Comparison of ENCODE assay signal across 8 cellular contexts in the genomic region with DNA sequence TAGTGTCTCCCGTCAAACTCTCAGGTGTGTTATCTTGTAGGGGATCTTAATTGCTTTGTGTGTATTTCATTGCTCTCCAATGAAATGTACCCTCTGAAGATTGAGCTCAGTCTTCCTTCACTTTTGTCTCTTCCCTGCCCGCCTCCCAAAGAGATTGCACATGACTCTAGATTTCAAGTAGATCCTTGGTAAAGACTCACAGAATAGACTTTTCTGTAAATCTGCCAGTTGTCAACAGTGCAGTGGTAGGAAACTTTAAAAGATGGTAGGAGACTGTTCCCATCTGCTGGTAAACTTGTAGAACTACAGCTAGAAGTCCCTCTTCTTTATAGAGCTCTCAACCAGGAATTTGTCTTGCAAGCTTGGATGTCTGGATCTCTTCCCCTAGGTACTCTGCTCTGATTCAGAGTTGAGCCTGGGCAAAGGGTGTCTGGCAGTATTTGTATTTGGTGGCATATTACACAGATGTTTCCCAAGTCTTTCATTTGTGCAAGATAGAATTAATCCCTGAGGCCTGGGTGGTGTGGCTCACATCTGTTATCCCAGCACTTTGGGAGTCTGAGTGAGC. TPM values are rescaled to one million over a fixed set of nuclear protein-coding genes. Genes with fewer than 3 reads are reported as not detected.
DNase-seq lines count a peak whose midpoint lies in the region; ATAC-seq, FAIRE-seq and TF ChIP-seq lines count a peak whose summit lies in the region.

No MANE protein-coding gene starts in this region.

- peaks cover 6 to 17% of the 10 kb centered on the region in 2 donors for H3K4me1 Mint-ChIP-seq in stimulated activated naive B cell treated with anti-CD40 and anti-IgM and Interleukin-4, amounts not matched to agents 10 μg/mL and 1 μg/mL and 100 μg/mL, for 72 hours

- TF ChIP-seq RAD21 in GM12878 (IDR thresholded peaks at IDR 0.05; ENCODE audit: insufficient read depth, low read depth, low read length): peak; percentile 94

- WGBS in GM12878 (ENCODE audit: insufficient coverage, insufficient replicate concordance, low lambda C conversion rate, missing lambda C conversion rate): 50% methylated on average over 2 of the region's 2 CpGs

- CTCF ChIA-PET in HEK293 (lab: Yijun Ruan, JAX): interaction anchor here (0.6 to 2.1 kb wide), 18 partner anchors 10 to 389 kb away, joined by 3 to 8 read pairs (median 3); a partner anchor contains a TSS
- CTCF ChIA-PET in GM12878 (lab: Yijun Ruan, JAX): interaction anchor here (0.6 to 4.0 kb wide), 31 partner anchors 8 to 692 kb away, joined by 3 to 24 read pairs (median 4); a partner anchor contains a TSS

- no peaks in the 10 kb centered on the region for H3K36me3 ChIP-seq in HEK293 (ENCODE audit: control insufficient read depth in 2 of 2, insufficient read depth in 1 of 2, low read length in 2 of 2)
- no peaks in the 10 kb centered on the region for H3K36me3 ChIP-seq in GM12878 (ENCODE audit: control insufficient read depth in 2 of 2, insufficient read depth in 2 of 2, low read length in 1 of 2)

- in situ Hi-C loops in GM12878 (cut with MboI): loop anchor here (25.0 kb wide), 1 partner anchor 700 kb away; a partner anchor contains a TSS

- intact Hi-C loops in GM12878 (cut with micrococcal nuclease; ENCODE audit: unreplicated experiment): loop anchor here (5.0 kb wide), 1 partner anchor 120 kb away; no protein-coding TSS in a partner anchor

- H3K4me2 ChIP-seq in GM12878 (ENCODE audit: control insufficient read depth, insufficient read depth): no peak overlapping the region

- H3K4me3 ChIP-seq in HEK293 (ENCODE audit: low read depth, low read length): no peak overlapping the region
- no peak overlapping the region for H3K4me3 ChIP-seq in GM12878

- FAIRE-seq in GM12878 (lab: Jason Lieb, UNC): no peak

- no peaks in the 10 kb centered on the region for H3K27me3 Mint-ChIP-seq in stimulated activated naive B cell treated with anti-CD40 and anti-IgM and Interleukin-4, amounts not matched to agents 10 μg/mL and 1 μg/mL and 100 μg/mL, for 72 hours

- H3K4me1 ChIP-seq in HEK293 (ENCODE audit: control insufficient read depth, insufficient read depth, low read length): no peaks in the 10 kb centered on the region
- no peaks in the 10 kb centered on the region for H3K4me1 ChIP-seq in GM12878 (ENCODE audit: control insufficient read depth, insufficient read depth, low read length)

- RAD21 ChIA-PET in GM12878 (lab: Charles Lee; ENCODE audit: unreplicated experiment): interaction anchor here (0.6 to 2.0 kb wide), 22 partner anchors 9 to 314 kb away, joined by 3 to 17 read pairs (median 4); a partner anchor contains a TSS

- no peak overlapping the region for H3K4me3 Mint-ChIP-seq in stimulated activated naive B cell treated with anti-CD40 and anti-IgM and Interleukin-4, amounts not matched to agents 10 μg/mL and 1 μg/mL and 100 μg/mL, for 72 hours

- H3K9me3 Mint-ChIP-seq in stimulated activated naive B cell treated with anti-CD40 and anti-IgM and Interleukin-4, amounts not matched to agents 10 μg/mL and 1 μg/mL and 100 μg/mL, for 72 hours: no peaks in the 10 kb centered on the region

- H2AFZ ChIP-seq in GM12878 (ENCODE audit: control insufficient read depth, low read depth, low read length): no peak overlapping the region

- no peaks in the 10 kb centered on the region for H3K27me3 ChIP-seq in GM12878 (replicated peaks in 1 of 2; ENCODE audit: control insufficient read depth in 2 of 2, insufficient read depth in 2 of 2, low read length in 1 of 2)

- no peaks in the 10 kb centered on the region for H4K20me1 ChIP-seq in GM12878 (ENCODE audit: control insufficient read depth, insufficient read depth)

- no peak for TF ChIP-seq EP300 in GM12878 (IDR thresholded peaks at IDR 0.05; ENCODE audit: borderline replicate concordance in 1 of 2, control insufficient read depth in 1 of 2, low read depth in 2 of 2, low read length in 2 of 2)

- no peak overlapping the region for H3K27ac Mint-ChIP-seq in stimulated activated naive B cell treated with anti-CD40 and anti-IgM and Interleukin-4, amounts not matched to agents 10 μg/mL and 1 μg/mL and 100 μg/mL, for 72 hours

- DNase-seq in DMS 273 (lab: John Stamatoyannopoulos, UW; ENCODE audit: unreplicated experiment): peak; percentile 84
- DNase-seq in NCI-H524 treated with DMSO at 0.1 percent for 48 hours (lab: John Stamatoyannopoulos, UW): peak; percentile 15
- peak; percentile 40 for DNase-seq in GM12878 (ENCODE audit: low read depth, low spot score)
- peak; percentile 84 for DNase-seq in iPS-NIHi7 (ENCODE audit: extremely low spot score)
- DNase-seq in stimulated activated naive B cell treated with anti-CD40 and anti-IgM and Interleukin-4, amounts not matched to agents 10 μg/mL and 1 μg/mL and 100 μg/mL, for 72 hours: no peak

- no TSS peak for BruUV-seq in GM12878 (replicated peaks; lab: Mats Ljungman, UMichigan)

- no peak for TF ChIP-seq POLR2A in GM12878 (IDR thresholded peaks at IDR 0.05; ENCODE audit: low read depth, low read length)

- ATAC-seq in GM12878: peak; percentile 92
- peak; percentile 87 to 89 for ATAC-seq in stimulated activated naive B cell treated with anti-CD40 and anti-IgM and Interleukin-4, amounts not matched to agents 10 μg/mL and 1 μg/mL and 100 μg/mL, for 72 hours (replicated peaks)
- no peak for ATAC-seq in HG03097 (IDR thresholded peaks at IDR 0.05; ENCODE audit: low FRiP score, unreplicated experiment)
- no peak for ATAC-seq in GM21423 (IDR thresholded peaks at IDR 0.05; ENCODE audit: unreplicated experiment)

- SMC1A ChIA-PET in GM12878 (lab: Charles Lee; ENCODE audit: uncharacterized antibody, unreplicated experiment): interaction anchor here (0.5 to 2.4 kb wide), 20 partner anchors 9 to 689 kb away, joined by 3 to 14 read pairs (median 4); a partner anchor contains a TSS

- H3K9me3 ChIP-seq in HEK293 (ENCODE audit: control insufficient read depth, insufficient read depth, low read depth, low read length): no peaks in the 10 kb centered on the region
- no peaks in the 10 kb centered on the region; the same call in 2 of the 3 replicates for H3K9me3 ChIP-seq in GM12878 (replicated peaks; ENCODE audit: control insufficient read depth, insufficient read depth, low read length)

- no peaks in the 10 kb centered on the region for H3K79me2 ChIP-seq in GM12878 (ENCODE audit: control insufficient read depth, insufficient read depth, low read length)

- H3K27ac ChIP-seq in HEK293 (ENCODE audit: extremely low read depth, low read depth, low read length): no peak overlapping the region
- H3K27ac ChIP-seq in GM12878 (ENCODE audit: control insufficient read depth, insufficient read depth): no peak overlapping the region

- TF ChIP-seq CTCF in HEK293 (tag by site-specific recombination; IDR thresholded peaks at IDR 0.05) (no peak), GM12878 (IDR thresholded peaks at IDR 0.05 in 2 of 3, conservative IDR thresholded peaks at IDR 0.05 in 1 of 3; ENCODE audit: control insufficient read depth in 2 of 3, extremely low read depth in 1 of 3, insufficient read depth in 1 of 3, low read depth in 3 of 3, low read length in 3 of 3) (peak; percentile 72 to 80 (median 73))

- POLR2A ChIA-PET in HEK293 (lab: Yijun Ruan, JAX) (no interaction called here), GM12878 (lab: Charles Lee) (no interaction called here)

- H3K36me3 Mint-ChIP-seq in stimulated activated naive B cell treated with anti-CD40 and anti-IgM and Interleukin-4, amounts not matched to agents 10 μg/mL and 1 μg/mL and 100 μg/mL, for 72 hours: no peaks in the 10 kb centered on the region

- H3K9ac ChIP-seq in GM12878 (ENCODE audit: control insufficient read depth, insufficient read depth, low read length): no peak overlapping the region

RNA-seq across cellular contexts. Expression of a gene that starts 9.6 kb away (rescaled TPM):
- not detected in 2 replicates for total RNA-seq in GM12878 (2013; cell fraction: nucleolus; rRNA removed)
- total RNA-seq in GM12878 (2014; rRNA removed): not detected in 2 replicates
- total RNA-seq in GM12878 (2014; rRNA removed; fragmentation: Illumina TruSeq; extraction: Trizol): not detected in 2 replicates
- total RNA-seq in GM12878 (2021): not detected in 2 replicates
- polyA plus RNA-seq in GM12878 (2011; ENCODE audit: low read depth): not detected
- not detected in 2 replicates for polyA plus RNA-seq in GM12878 (2011; rRNA removed)
- not detected in 2 replicates for polyA plus RNA-seq in GM12878 (2011; cell fraction: cytosol; rRNA removed)
- polyA plus RNA-seq in GM12878 (2011; cell fraction: nucleus; rRNA removed): not detected in 2 replicates
- not detected in 2 replicates for polyA plus RNA-seq in GM12878 (2012)
- not detected in 2 replicates for polyA plus RNA-seq in GM12878 (2014; fragmentation: Illumina TruSeq; extraction: Trizol)
- not detected for polyA plus RNA-seq in GM12878 (2014; fragmentation: Nextera tagmentation; extraction: Ambion mirVana)
- polyA plus RNA-seq in GM12878 (2014; rRNA removed): not detected in 2 replicates
- polyA plus RNA-seq in GM12878 (2016; fragmentation: Nextera tagmentation; extraction: Ambion mirVana): not detected
- not detected in 2 replicates for polyA minus RNA-seq in GM12878 (2011; rRNA and poly(A)+ RNA removed)
- polyA minus RNA-seq in GM12878 (2011; cell fraction: cytosol; rRNA and poly(A)+ RNA removed): not detected in 2 replicates
- polyA minus RNA-seq in GM12878 (2011; cell fraction: nucleus; rRNA and poly(A)+ RNA removed): not detected in 2 replicates

RNA-seq across cellular contexts. Expression of a gene that starts 23.7 kb away (rescaled TPM):
- total RNA-seq in GM12878 (2013; cell fraction: nucleolus; rRNA removed): 7.2 and 8.1 TPM in 2 replicates
- 4.0 and 5.0 TPM in 2 replicates for total RNA-seq in GM12878 (2014; rRNA removed)
- 3.9 and 4.2 TPM in 2 replicates for total RNA-seq in GM12878 (2014; rRNA removed; fragmentation: Illumina TruSeq; extraction: Trizol)
- total RNA-seq in GM12878 (2021): 6.6 and 9.7 TPM in 2 replicates
- 0.84 TPM for polyA plus RNA-seq in GM12878 (2011; ENCODE audit: low read depth)
- 1.8 and 2.5 TPM in 2 replicates for polyA plus RNA-seq in GM12878 (2011; rRNA removed)
- polyA plus RNA-seq in GM12878 (2011; cell fraction: cytosol; rRNA removed): 2.4 and 3.0 TPM in 2 replicates
- polyA plus RNA-seq in GM12878 (2011; cell fraction: nucleus; rRNA removed): 1.5 and 1.9 TPM in 2 replicates
- polyA plus RNA-seq in GM12878 (2012): 1.7 and 2.3 TPM in 2 replicates
- 5.1 and 6.0 TPM in 2 replicates for polyA plus RNA-seq in GM12878 (2014; fragmentation: Illumina TruSeq; extraction: Trizol)
- polyA plus RNA-seq in GM12878 (2014; fragmentation: Nextera tagmentation; extraction: Ambion mirVana): 1 to 10 TPM; 1.2 to 1.5 TPM
- polyA plus RNA-seq in GM12878 (2014; rRNA removed): 4.7 and 6.0 TPM in 2 replicates
- polyA plus RNA-seq in GM12878 (2016; fragmentation: Nextera tagmentation; extraction: Ambion mirVana): 1 to 10 TPM; 1.2 to 2.4 TPM
- polyA minus RNA-seq in GM12878 (2011; rRNA and poly(A)+ RNA removed): 5.0 and 5.9 TPM in 2 replicates
- polyA minus RNA-seq in GM12878 (2011; cell fraction: cytosol; rRNA and poly(A)+ RNA removed): 1.7 and 2.5 TPM in 2 replicates
- 2.2 and 3.9 TPM in 2 replicates for polyA minus RNA-seq in GM12878 (2011; cell fraction: nucleus; rRNA and poly(A)+ RNA removed)

RNA-seq across cellular contexts. Expression of a gene that starts 51.2 kb away (rescaled TPM):
- not detected in 2 replicates for total RNA-seq in GM12878 (2013; cell fraction: nucleolus; rRNA removed)
- total RNA-seq in GM12878 (2014; rRNA removed) (not detected in 2 replicates), GM12878 (2014; rRNA removed; fragmentation: Illumina TruSeq; extraction: Trizol) (not detected in 2 replicates), GM12878 (2021) (not detected in 2 replicates)
- polyA plus RNA-seq in GM12878 (2011; ENCODE audit: low read depth): not detected
- polyA plus RNA-seq in GM12878 (2011; rRNA removed) (not detected in 2 replicates), GM12878 (2014; fragmentation: Illumina TruSeq; extraction: Trizol) (not detected in 2 replicates), GM12878 (2014; fragmentation: Nextera tagmentation; extraction: Ambion mirVana) (not detected), GM12878 (2014; rRNA removed) (0.28 TPM in 1 of 2 replicates, not detected in the other), GM12878 (2016; fragmentation: Nextera tagmentation; extraction: Ambion mirVana) (not detected)
- not detected in 2 replicates for polyA plus RNA-seq in GM12878 (2011; cell fraction: cytosol; rRNA removed)
- polyA plus RNA-seq in GM12878 (2011; cell fraction: nucleus; rRNA removed): not detected in 2 replicates
- polyA plus RNA-seq in GM12878 (2012): not detected in 2 replicates
- not detected in 2 replicates for polyA minus RNA-seq in GM12878 (2011; rRNA and poly(A)+ RNA removed)
- not detected in 2 replicates for polyA minus RNA-seq in GM12878 (2011; cell fraction: cytosol; rRNA and poly(A)+ RNA removed)
- polyA minus RNA-seq in GM12878 (2011; cell fraction: nucleus; rRNA and poly(A)+ RNA removed): not detected in 2 replicates

Comparison
In these comparisons a context has a peak if more than half of its experiments do, and no peak if none do; other contexts are left out.
1. ATAC-seq: peak in GM12878 (single experiment) and stimulated activated naive B cell treated with anti-CD40 and anti-IgM and Interleukin-4, amounts not matched to agents 10 μg/mL and 1 μg/mL and 100 μg/mL, for 72 hours (2 of 2); none in HG03097 (single experiment) and GM21423 (single experiment).